In the genomic region with DNA sequence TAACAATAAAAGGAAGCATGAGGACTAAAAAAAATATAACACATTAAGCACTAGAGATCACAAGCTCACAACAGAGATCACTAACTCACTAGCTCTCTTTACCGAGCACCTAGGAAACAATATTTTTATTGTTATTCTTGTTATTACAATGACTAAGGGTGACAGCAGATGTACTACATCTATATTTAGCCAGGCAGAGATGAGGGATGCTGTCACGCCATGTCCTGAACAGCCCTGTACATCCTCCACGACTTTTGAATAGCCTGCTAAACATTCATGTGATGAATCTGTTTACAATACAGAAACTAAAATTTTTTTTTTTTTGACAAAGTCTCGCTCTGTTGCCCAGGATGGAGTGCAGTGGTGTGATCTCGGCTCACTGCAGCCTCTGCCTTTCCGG, we compare ENCODE assay signal across 28 cellular contexts. TPM values are rescaled to one million over a fixed set of nuclear protein-coding genes. Genes with fewer than 3 reads are reported as not detected.
A peak's percentile ranks its signal among the peaks of the same experiment; 100 is the strongest.
DNase-seq lines count a peak whose midpoint lies in the region; ATAC-seq, FAIRE-seq and TF ChIP-seq lines count a peak whose summit lies in the region.
"Had no signal": no experiment of that assay in that cellular context is flagged by ENCODE, and none has a peak within 500 bp of the region (broad histone marks: within the 10 kb centered on the region; RNA-seq: fewer than 3 reads in every experiment).

No MANE protein-coding gene starts in this region.

- no peaks in the 10 kb centered on the region for H3K36me3 ChIP-seq in ovary

- 90 to 95% (median 91%) methylated on average over 6 of the region's 6 CpGs for WGBS in ovary, 3 donors

- no peak for DNase-seq in activated naive CD8-positive, alpha-beta T cell treated with anti-CD3 and anti-CD28 coated beads for 36 hours
- DNase-seq in activated naive CD8-positive, alpha-beta T cell treated with anti-CD3 and anti-CD28 coated beads, Interleukin-2, amount 50 U/mL, for 24 hours = no peak
- peak; percentile 33 for DNase-seq in brain pericyte (ENCODE audit: low read depth, low spot score)
- peak; percentile 65 to 71 for DNase-seq in foreskin fibroblast
- no peak for DNase-seq in frontal cortex (ENCODE audit: low spot score in 2 of 2)
- no peak for DNase-seq in activated naive CD4-positive, alpha-beta T cell (lab: John Stamatoyannopoulos, UW)
- no peak for DNase-seq in ovary
- DNase-seq: 8988T; activated CD4-positive, alpha-beta T cell treated with anti-CD3 and anti-CD28 coated beads, Interleukin-2, amount 50 U/mL, for 48 hours; activated naive CD4-positive, alpha-beta T cell treated with anti-CD3 and anti-CD28 coated beads, Interleukin-2, amount 10 ng/mL, durations not matched to agents 7 days and 5 days; body of pancreas; heart right ventricle; naive thymus-derived CD8-positive, alpha-beta T cell; NCI-H1436; NCI-H524; SHP77 treated with DMSO at 0.1 percent for 48 hours; stimulated activated CD4-positive, alpha-beta T cell treated with anti-CD3 and anti-CD28 coated beads, Interleukin-2, amount 100 ng/mL, for 24 hours; upper lobe of right lung had no signal

- no peaks in the 10 kb centered on the region for H3K4me1 Mint-ChIP-seq in activated naive CD8-positive, alpha-beta T cell treated with anti-CD3 and anti-CD28 coated beads for 36 hours
- peaks cover 2% of the 10 kb centered on the region for H3K4me1 Mint-ChIP-seq in activated naive CD8-positive, alpha-beta T cell treated with anti-CD3 and anti-CD28 coated beads, Interleukin-2, amount 50 U/mL, for 24 hours
- H3K4me1 Mint-ChIP-seq: activated naive CD4-positive, alpha-beta T cell treated with anti-CD3 and anti-CD28 coated beads, Interleukin-2, amount 10 ng/mL, durations not matched to agents 7 days and 5 days had no signal

- TF ChIP-seq CTCF in foreskin fibroblast (IDR thresholded peaks at IDR 0.05; ENCODE audit: low read depth, low read length) = no peak
- no peak for TF ChIP-seq CTCF in ovary (IDR thresholded peaks at IDR 0.05)

- no peak overlapping the region for H3K27ac ChIP-seq in ovary
- H3K27ac ChIP-seq: BLaER1, body of pancreas, heart right ventricle, parathyroid adenoma, upper lobe of right lung, VCaP had no signal

- H3K4me3 Mint-ChIP-seq in activated naive CD8-positive, alpha-beta T cell treated with anti-CD3 and anti-CD28 coated beads for 36 hours = no peak overlapping the region
- no peak overlapping the region for H3K4me3 Mint-ChIP-seq in activated naive CD8-positive, alpha-beta T cell treated with anti-CD3 and anti-CD28 coated beads, Interleukin-2, amount 50 U/mL, for 24 hours
- H3K4me3 Mint-ChIP-seq: activated naive CD4-positive, alpha-beta T cell treated with anti-CD3 and anti-CD28 coated beads, Interleukin-2, amount 10 ng/mL, durations not matched to agents 7 days and 5 days; naive thymus-derived CD8-positive, alpha-beta T cell; stimulated activated naive CD8-positive, alpha-beta T cell treated with anti-CD3 and anti-CD28 coated beads, Interleukin-15, Interleukin-2, amounts not matched to agents 100 ng/mL and 50 ng/mL, for 24 hours had no signal

- peak overlapping the region; percentile 21 for H3K27ac Mint-ChIP-seq in activated naive CD8-positive, alpha-beta T cell treated with anti-CD3 and anti-CD28 coated beads for 36 hours
- no peak overlapping the region for H3K27ac Mint-ChIP-seq in activated naive CD8-positive, alpha-beta T cell treated with anti-CD3 and anti-CD28 coated beads, Interleukin-2, amount 50 U/mL, for 24 hours
- H3K27ac Mint-ChIP-seq: activated naive CD4-positive, alpha-beta T cell treated with anti-CD3 and anti-CD28 coated beads, Interleukin-2, amount 10 ng/mL, durations not matched to agents 7 days and 5 days; stimulated activated naive CD8-positive, alpha-beta T cell treated with anti-CD3 and anti-CD28 coated beads, Interleukin-15, Interleukin-2, amounts not matched to agents 100 ng/mL and 50 ng/mL, for 24 hours had no signal

- H3K4me3 ChIP-seq in foreskin fibroblast (ENCODE audit: low read depth in 1 of 2, low read length in 2 of 2) (no peak overlapping the region), ovary (no peak overlapping the region)
- H3K4me3 ChIP-seq: BLaER1, body of pancreas, heart right ventricle, upper lobe of right lung had no signal

- FAIRE-seq in frontal cortex (lab: Jason Lieb, UNC) = no peak
- FAIRE-seq: D721Med, GM19239, HepG2, islet of Langerhans had no signal

- no peak for TF ChIP-seq EP300 in ovary (IDR thresholded peaks at IDR 0.05)

- no peaks in the 10 kb centered on the region for H3K9me3 ChIP-seq in ovary
- H3K9me3 ChIP-seq: BLaER1, body of pancreas, heart right ventricle, upper lobe of right lung had no signal

- no peak for TF ChIP-seq POLR2A in ovary (IDR thresholded peaks at IDR 0.05)

- H3K36me3 Mint-ChIP-seq in activated naive CD8-positive, alpha-beta T cell treated with anti-CD3 and anti-CD28 coated beads for 36 hours = peaks cover 16% of the 10 kb centered on the region
- H3K36me3 Mint-ChIP-seq in activated naive CD8-positive, alpha-beta T cell treated with anti-CD3 and anti-CD28 coated beads, Interleukin-2, amount 50 U/mL, for 24 hours (ENCODE audit: low read depth) = peaks cover 47% of the 10 kb centered on the region

- no peaks in the 10 kb centered on the region for H3K4me1 ChIP-seq in ovary (ENCODE audit: insufficient read depth)
- H3K4me1 ChIP-seq: BLaER1, body of pancreas, parathyroid adenoma, upper lobe of right lung had no signal

- H3K9me3 Mint-ChIP-seq in activated naive CD8-positive, alpha-beta T cell treated with anti-CD3 and anti-CD28 coated beads for 36 hours = no peaks in the 10 kb centered on the region
- no peaks in the 10 kb centered on the region for H3K9me3 Mint-ChIP-seq in activated naive CD8-positive, alpha-beta T cell treated with anti-CD3 and anti-CD28 coated beads, Interleukin-2, amount 50 U/mL, for 24 hours
- H3K9me3 Mint-ChIP-seq: activated naive CD4-positive, alpha-beta T cell treated with anti-CD3 and anti-CD28 coated beads, Interleukin-2, amount 10 ng/mL, durations not matched to agents 7 days and 5 days; naive thymus-derived CD8-positive, alpha-beta T cell; stimulated activated naive CD8-positive, alpha-beta T cell treated with anti-CD3 and anti-CD28 coated beads, Interleukin-15, Interleukin-2, amounts not matched to agents 100 ng/mL and 50 ng/mL, for 24 hours had no signal

- ATAC-seq in activated naive CD8-positive, alpha-beta T cell treated with anti-CD3 and anti-CD28 coated beads, Interleukin-2, amount 50 U/mL, for 24 hours = no peak
- ATAC-seq in HG03139 (IDR thresholded peaks at IDR 0.05; ENCODE audit: unreplicated experiment) = no peak
- ATAC-seq: body of pancreas; esophagus mucosa; heart right ventricle; HepG2; naive thymus-derived CD8-positive, alpha-beta T cell; upper lobe of right lung had no signal

- no peaks in the 10 kb centered on the region for H3K27me3 ChIP-seq in ovary
- H3K27me3 ChIP-seq: BLaER1, body of pancreas, heart right ventricle, upper lobe of right lung had no signal

- no peaks in the 10 kb centered on the region for H3K27me3 Mint-ChIP-seq in activated naive CD8-positive, alpha-beta T cell treated with anti-CD3 and anti-CD28 coated beads for 36 hours
- no peaks in the 10 kb centered on the region for H3K27me3 Mint-ChIP-seq in activated naive CD8-positive, alpha-beta T cell treated with anti-CD3 and anti-CD28 coated beads, Interleukin-2, amount 50 U/mL, for 24 hours
- H3K27me3 Mint-ChIP-seq: activated naive CD4-positive, alpha-beta T cell treated with anti-CD3 and anti-CD28 coated beads, Interleukin-2, amount 10 ng/mL, durations not matched to agents 7 days and 5 days; naive thymus-derived CD8-positive, alpha-beta T cell; stimulated activated naive CD8-positive, alpha-beta T cell treated with anti-CD3 and anti-CD28 coated beads, Interleukin-15, Interleukin-2, amounts not matched to agents 100 ng/mL and 50 ng/mL, for 24 hours had no signal

- intact Hi-C loops in ovary (cut with DNase I) = no loop called here

RNA-seq across cellular contexts. Expression of gene FAM133B, which starts 22.7 kb away (rescaled TPM):
- 10 to 100 TPM; 32.1 to 36.3 TPM for total RNA-seq in activated naive CD8-positive, alpha-beta T cell treated with anti-CD3 and anti-CD28 coated beads for 36 hours
- total RNA-seq in frontal cortex (20.8 TPM), ovary (10 to 100 TPM; 18.8 to 28.1 (median 23.5) TPM)
- 10 to 100 TPM; 17.3 to 21.2 TPM for polyA plus RNA-seq in ovary

RNA-seq across cellular contexts. Expression of gene RBM48, which starts 38.9 kb away (rescaled TPM):
- total RNA-seq in activated naive CD8-positive, alpha-beta T cell treated with anti-CD3 and anti-CD28 coated beads for 36 hours = 10 to 100 TPM; 13.9 to 16.4 TPM
- 20.0 TPM for total RNA-seq in frontal cortex
- total RNA-seq in ovary = 10 to 100 TPM in 6 of 7 donors, 1 to 10 TPM in 1; 7.5 to 18.1 (median 13.6) TPM
- 10 to 100 TPM; 12.6 to 24.4 TPM for polyA plus RNA-seq in ovary

RNA-seq across cellular contexts. Expression of gene PEX1, which starts 39.1 kb away (rescaled TPM):
- 10 to 100 TPM; 16.7 to 17.8 TPM for total RNA-seq in activated naive CD8-positive, alpha-beta T cell treated with anti-CD3 and anti-CD28 coated beads for 36 hours
- total RNA-seq in frontal cortex (74.6 TPM), ovary (10 to 100 TPM; 14.5 to 21.4 (median 19.8) TPM)
- polyA plus RNA-seq in ovary = 10 to 100 TPM; 11.9 to 17.3 TPM

Comparison
In these comparisons a context has a peak if more than half of its experiments do, and no peak if none do; other contexts are left out.
1. DNase-seq: peak in brain pericyte (single experiment) and foreskin fibroblast (2 of 2); none in activated naive CD8-positive, alpha-beta T cell treated with anti-CD3 and anti-CD28 coated beads for 36 hours (single experiment), activated naive CD8-positive, alpha-beta T cell treated with anti-CD3 and anti-CD28 coated beads, Interleukin-2, amount 50 U/mL, for 24 hours (single experiment), frontal cortex (0 of 2), activated naive CD4-positive, alpha-beta T cell (0 of 4) and ovary (0 of 5).